In the genomic region with DNA sequence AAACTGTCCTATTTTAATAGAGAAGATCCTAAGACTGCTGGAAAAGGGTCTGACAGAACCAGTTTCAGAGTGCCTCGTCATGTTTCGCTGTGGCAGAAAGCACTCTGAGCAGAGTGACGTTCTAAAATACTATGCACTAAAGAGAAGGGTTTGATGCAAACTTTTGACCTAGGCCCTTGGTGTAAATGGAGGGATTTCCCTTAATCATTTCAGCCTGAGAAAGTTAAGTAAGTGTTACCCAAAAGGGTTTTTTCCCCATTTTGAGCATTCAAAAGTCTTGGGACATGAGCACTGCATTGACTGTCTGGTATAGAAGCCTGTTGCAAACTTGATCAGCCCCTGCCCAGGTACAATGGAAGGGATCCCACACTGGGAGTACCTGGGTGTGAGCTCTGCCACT, we compare ENCODE assay signal across 30 cellular contexts.
"Had no signal": no experiment of that assay in that cellular context is flagged by ENCODE, and none has a peak within 500 bp of the region (broad histone marks: within the 10 kb centered on the region; RNA-seq: fewer than 3 reads in every experiment).

No MANE protein-coding gene starts in this region.

- H3K27me3 ChIP-seq: ascending aorta, breast epithelium, cardiac muscle cell, colonic mucosa, esophagus squamous epithelium, gastroesophageal sphincter, heart right ventricle had no signal

- DNase-seq: activated CD4-positive, alpha-beta memory T cell treated with anti-CD3 and anti-CD28 coated beads for 36 hours; activated CD4-positive, alpha-beta T cell treated with anti-CD3 and anti-CD28 coated beads for 36 hours; activated CD4-positive, alpha-beta T cell treated with anti-CD3 and anti-CD28 coated beads, Interleukin-2, amount 10 ng/mL, durations not matched to agents 24 days and 14 days; activated CD4-positive, CD25-positive, alpha-beta regulatory T cell; activated CD4-positive, CD25-positive, alpha-beta regulatory T cell treated with anti-CD3 and anti-CD28 coated beads, Interleukin-2, amount 50 U/mL, for 72 hours; activated CD8-positive, alpha-beta memory T cell treated with anti-CD3 and anti-CD28 coated beads, Interleukin-2, amount 10 ng/mL, durations not matched to agents 7 days and 5 days; activated CD8-positive, alpha-beta memory T cell treated with anti-CD3 and anti-CD28 coated beads, Interleukin-2, amount 50 U/mL, for 4 hours; activated CD8-positive, alpha-beta T cell treated with anti-CD3 and anti-CD28 coated beads, Interleukin-2, amount 10 ng/mL, durations not matched to agents 7 days and 5 days; activated gamma-delta T cell; activated naive CD4-positive, alpha-beta T cell; activated naive CD4-positive, alpha-beta T cell treated with anti-CD3 and anti-CD28 coated beads, Interleukin-2, amount 10 ng/mL, durations not matched to agents 7 days and 5 days; activated naive CD8-positive, alpha-beta T cell treated with anti-CD3 and anti-CD28 coated beads, Interleukin-2, amount 10 ng/mL, durations not matched to agents 7 days and 5 days; activated T-cell treated with anti-CD3 and anti-CD28 coated beads, Interleukin-2, amount 50 U/mL, for 1 hour; activated T-cell treated with anti-CD3 and anti-CD28 coated beads, Interleukin-2, amount 50 U/mL, for 48 hours; central memory CD4-positive, alpha-beta T cell; cerebellar nuclear complex; colonic mucosa; effector CD8-positive, alpha-beta T cell; esophagus squamous epithelium; foreskin melanocyte; heart right ventricle; T-helper 2 cell had no signal

- FAIRE-seq: endometrium, endothelial cell of umbilical vein had no signal

- H3K9me3 ChIP-seq: ascending aorta, breast epithelium, colonic mucosa, esophagus squamous epithelium, gastroesophageal sphincter, heart right ventricle had no signal

- H3K27ac ChIP-seq: ascending aorta, breast epithelium, cardiac muscle cell, colonic mucosa, epithelial cell of prostate, esophagus squamous epithelium, gastroesophageal sphincter, heart right ventricle had no signal

- ATAC-seq: activated CD4-positive, alpha-beta T cell treated with anti-CD3 and anti-CD28 coated beads for 36 hours; activated CD8-positive, alpha-beta memory T cell treated with anti-CD3 and anti-CD28 coated beads, Interleukin-2, amount 10 ng/mL, durations not matched to agents 7 days and 5 days; activated CD8-positive, alpha-beta T cell treated with anti-CD3 and anti-CD28 coated beads, Interleukin-2, amount 10 ng/mL, durations not matched to agents 7 days and 5 days; activated naive CD4-positive, alpha-beta T cell treated with anti-CD3 and anti-CD28 coated beads, Interleukin-2, amount 50 U/mL, for 72 hours; gastroesophageal sphincter; heart right ventricle had no signal

- H3K4me1 ChIP-seq: ascending aorta, breast epithelium, colonic mucosa, esophagus squamous epithelium, gastroesophageal sphincter, heart right ventricle had no signal

- H3K36me3 ChIP-seq: ascending aorta, breast epithelium, cardiac muscle cell, colonic mucosa, esophagus squamous epithelium, gastroesophageal sphincter, heart right ventricle had no signal

- H3K4me3 ChIP-seq: ascending aorta, breast epithelium, cardiac muscle cell, colonic mucosa, esophagus squamous epithelium, gastroesophageal sphincter, heart right ventricle had no signal
